In the genomic region with DNA sequence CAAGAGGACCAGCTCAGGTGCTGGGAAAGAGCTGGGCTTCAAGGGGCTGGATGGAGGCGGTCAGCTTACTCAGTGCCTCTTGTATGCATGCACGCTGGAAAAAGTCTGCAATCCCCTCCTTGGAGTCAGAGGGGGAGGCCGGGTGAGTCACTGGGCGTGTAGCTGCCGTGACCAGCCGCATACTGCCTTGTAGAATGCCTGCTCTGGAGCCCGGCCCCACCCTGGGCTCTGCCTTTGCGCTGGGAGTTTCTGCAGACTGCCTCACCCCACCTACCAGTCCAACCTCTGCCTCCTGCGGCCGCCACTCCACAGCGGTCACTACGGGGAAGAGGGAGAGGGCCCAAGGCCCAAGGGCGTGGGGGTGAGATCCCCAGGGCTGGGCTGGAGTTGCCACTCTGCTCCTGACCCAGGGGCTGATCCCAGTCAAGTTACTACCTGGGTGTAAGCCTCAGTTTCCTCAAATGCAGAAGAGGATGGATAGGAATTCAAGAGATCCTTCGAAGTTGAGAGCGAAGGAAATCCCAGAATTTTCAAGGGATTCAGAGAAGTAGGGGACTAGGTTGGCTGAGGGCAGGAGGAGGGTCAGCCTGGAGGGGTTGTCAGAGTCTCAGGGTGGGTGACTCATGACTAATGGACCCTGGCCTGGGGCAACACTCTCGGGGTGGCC, we compare ENCODE assay signal across 9 cellular contexts. TPM values are rescaled to one million over a fixed set of nuclear protein-coding genes. Genes with fewer than 3 reads are reported as not detected.
DNase-seq lines count a peak whose midpoint lies in the region; ATAC-seq, FAIRE-seq and TF ChIP-seq lines count a peak whose summit lies in the region.
"Had no signal": no experiment of that assay in that cellular context is flagged by ENCODE, and none has a peak within 500 bp of the region (broad histone marks: within the 10 kb centered on the region; RNA-seq: fewer than 3 reads in every experiment).

No MANE protein-coding gene starts in this region.

- no peaks in the 10 kb centered on the region for H3K27me3 ChIP-seq in hepatocyte
- no peaks in the 10 kb centered on the region for H3K27me3 ChIP-seq in smooth muscle cell (ENCODE audit: low read depth)

- H3F3A ChIP-seq in smooth muscle cell (ENCODE audit: low read depth) = peaks cover 17% of the 10 kb centered on the region

- H3K36me3 ChIP-seq in HEK293 (ENCODE audit: control insufficient read depth in 2 of 2, insufficient read depth in 1 of 2, low read length in 2 of 2) (no peaks in the 10 kb centered on the region), hepatocyte (replicated peaks; ENCODE audit: insufficient read depth, low read depth) (no peaks in the 10 kb centered on the region), smooth muscle cell (ENCODE audit: low read depth) (no peaks in the 10 kb centered on the region)

- H2AFZ ChIP-seq in hepatocyte (no peak overlapping the region), smooth muscle cell (ENCODE audit: low read depth) (no peak overlapping the region)

- DNase-seq in amniotic epithelial cell (ENCODE audit: low read depth) (peak; percentile 97), hepatocyte (ENCODE audit: low spot score) (peak; percentile 95), smooth muscle cell (lab: John Stamatoyannopoulos, UW; ENCODE audit: unreplicated experiment) (peak; percentile 74), NCI-H748 (lab: John Stamatoyannopoulos, UW; ENCODE audit: unreplicated experiment) (no peak), KG1 (lab: John Stamatoyannopoulos, UW) (no peak), GM12891 (ENCODE audit: insufficient read length, low spot score) (no peak)

- TF ChIP-seq CTCF in HEK293 (tag by site-specific recombination; IDR thresholded peaks at IDR 0.05) (no peak), hepatocyte (IDR thresholded peaks at IDR 0.05; ENCODE audit: poor library complexity) (no peak), smooth muscle cell (IDR thresholded peaks at IDR 0.05; ENCODE audit: borderline replicate concordance, insufficient read depth, poor library complexity, severe bottlenecking) (no peak)

- H3K4me2 ChIP-seq in hepatocyte = peak overlapping the region; percentile 76
- peak overlapping the region; percentile 82 for H3K4me2 ChIP-seq in smooth muscle cell

- H3K79me2 ChIP-seq in hepatocyte (no peaks in the 10 kb centered on the region), smooth muscle cell (ENCODE audit: low read depth) (no peaks in the 10 kb centered on the region)

- ATAC-seq in HG03354 (IDR thresholded peaks at IDR 0.05; ENCODE audit: poor library complexity, severe bottlenecking, unreplicated experiment) = no peak

- H3K4me3 ChIP-seq in HEK293 (ENCODE audit: low read depth, low read length) (no peak overlapping the region), hepatocyte (no peak overlapping the region), smooth muscle cell (no peak overlapping the region)
- H3K4me3 ChIP-seq: SK-N-MC had no signal

- FAIRE-seq in GM12891 (lab: Jason Lieb, UNC) = no peak

- no peaks in the 10 kb centered on the region for H3K4me1 ChIP-seq in HEK293 (ENCODE audit: control insufficient read depth, insufficient read depth, low read length)
- H3K4me1 ChIP-seq in hepatocyte (ENCODE audit: insufficient read depth) = peaks cover 63% of the 10 kb centered on the region
- peaks cover 42% of the 10 kb centered on the region for H3K4me1 ChIP-seq in smooth muscle cell (ENCODE audit: low read depth)

- POLR2A ChIA-PET in HEK293 (lab: Yijun Ruan, JAX) = interaction anchor here (0.5 to 3.1 kb wide), 4 partner anchors 13 to 592 kb away, joined by 4 to 9 read pairs (median 5); partner anchors contain the start of gene TPCN2

- TF ChIP-seq POLR2A in GM12891 (IDR thresholded peaks at IDR 0.05; ENCODE audit: low read depth, low read length) = no peak

- WGBS in hepatocyte (ENCODE audit: low lambda C conversion rate, missing lambda C conversion rate) = 47% methylated on average over 16 of the region's 16 CpGs
- 22% methylated on average over 15 of the region's 16 CpGs for WGBS in smooth muscle cell (ENCODE audit: low lambda C conversion rate)

- H3K9ac ChIP-seq in smooth muscle cell (ENCODE audit: low read depth) = peak overlapping the region; percentile 76

- H3K9me3 ChIP-seq in HEK293 (ENCODE audit: control insufficient read depth, insufficient read depth, low read depth, low read length) (no peaks in the 10 kb centered on the region), hepatocyte (ENCODE audit: low read depth) (no peaks in the 10 kb centered on the region), smooth muscle cell (replicated peaks; ENCODE audit: low read depth) (no peaks in the 10 kb centered on the region)

- H3K9me2 ChIP-seq in hepatocyte (replicated peaks; ENCODE audit: insufficient read depth) = no peaks in the 10 kb centered on the region

- H3K27ac ChIP-seq in HEK293 (ENCODE audit: extremely low read depth, low read depth, low read length) = no peak overlapping the region
- peak overlapping the region; percentile 96 for H3K27ac ChIP-seq in hepatocyte
- H3K27ac ChIP-seq in smooth muscle cell (ENCODE audit: low read depth) = peak overlapping the region; percentile 94
- H3K27ac ChIP-seq: SK-N-MC had no signal

- H4K20me1 ChIP-seq in hepatocyte (ENCODE audit: insufficient read depth, poor library complexity, severe bottlenecking) = no peaks in the 10 kb centered on the region
- H4K20me1 ChIP-seq in smooth muscle cell (ENCODE audit: low read depth) = no peaks in the 10 kb centered on the region

- CTCF ChIA-PET in HEK293 (lab: Yijun Ruan, JAX) = interaction anchor here (1.1 kb wide), 1 partner anchor 11 kb away, joined by 4 read pairs; no protein-coding TSS in a partner anchor

TF ChIP-seq in HEK293, 187 proteins besides CTCF, POLR2A, EP300 and RAD21 (continues in another document):
- TF ChIP-seq ZBTB21 (tag by site-specific recombination; IDR thresholded peaks at IDR 0.05) (no peak), ZNF214 (tag by site-specific recombination; IDR thresholded peaks at IDR 0.05; ENCODE audit: borderline replicate concordance) (no peak), KLF10 (tag by site-specific recombination; IDR thresholded peaks at IDR 0.05) (no peak), ZNF600 (tag by site-specific recombination; IDR thresholded peaks at IDR 0.05) (peak; percentile 53; the same call in 1 of the 2 replicates), KLF7 (tag by site-specific recombination; IDR thresholded peaks at IDR 0.05; ENCODE audit: borderline replicate concordance) (no peak), ZNF211 (tag by site-specific recombination; IDR thresholded peaks at IDR 0.05; ENCODE audit: low read depth) (no peak), ZNF24 (tag by site-specific recombination; IDR thresholded peaks at IDR 0.05) (no peak), SP2 (tag by site-specific recombination; IDR thresholded peaks at IDR 0.05) (0 out of 2 replicates have a peak, but pooled peaks have one; percentile 15)

TF ChIP-seq in GM12891, 5 proteins besides CTCF, POLR2A, EP300 and RAD21:
- TF ChIP-seq SPI1 (IDR thresholded peaks at IDR 0.05; ENCODE audit: low read depth, low read length) (no peak), TAF1 (IDR thresholded peaks at IDR 0.05; ENCODE audit: low read depth, low read length) (no peak), POU2F2 (IDR thresholded peaks at IDR 0.05; ENCODE audit: low read depth, low read length) (no peak), PAX5 (IDR thresholded peaks at IDR 0.05; ENCODE audit: insufficient read depth, low read length, severe bottlenecking) (no peak), POLR2AphosphoS5 (IDR thresholded peaks at IDR 0.05; ENCODE audit: low read depth, low read length) (no peak)

RNA-seq across cellular contexts. Expression of gene MRGPRF, which starts 4.1 kb away (rescaled TPM):
- total RNA-seq in hepatocyte = 6.5 TPM in 2 replicates
- polyA plus RNA-seq in hepatocyte = 7.5 and 12.1 TPM in 2 replicates
- 6.7 and 6.8 TPM in 2 replicates for total RNA-seq in smooth muscle cell
- 17.2 and 20.1 TPM in 2 replicates for polyA plus RNA-seq in smooth muscle cell
- not detected for polyA plus RNA-seq in GM12891 (2012; ENCODE audit: low read depth, missing spikeins)

RNA-seq across cellular contexts. Expression of gene MRGPRD, which starts 28.1 kb away (rescaled TPM):
- total RNA-seq in hepatocyte (0.32 TPM in 1 of 2 replicates, not detected in the other), smooth muscle cell (not detected in 2 replicates)
- polyA plus RNA-seq in hepatocyte (not detected in 2 replicates), smooth muscle cell (0.25 TPM in 1 of 2 replicates, not detected in the other)
- not detected for polyA plus RNA-seq in GM12891 (2012; ENCODE audit: low read depth, missing spikeins)

RNA-seq across cellular contexts. Expression of gene TPCN2, which starts 39.8 kb away (rescaled TPM):
- total RNA-seq in hepatocyte = 12.9 and 16.6 TPM in 2 replicates
- polyA plus RNA-seq in hepatocyte = 18.8 and 21.3 TPM in 2 replicates
- 5.9 and 7.4 TPM in 2 replicates for total RNA-seq in smooth muscle cell
- polyA plus RNA-seq in smooth muscle cell = 10.5 and 13.6 TPM in 2 replicates
- 6.4 TPM for polyA plus RNA-seq in GM12891 (2012; ENCODE audit: low read depth, missing spikeins)

Comparison
In these comparisons a context has a peak if more than half of its experiments do, and no peak if none do; other contexts are left out.
1. DNase-seq: peak in amniotic epithelial cell (single experiment), hepatocyte (single experiment) and smooth muscle cell (single experiment); none in NCI-H748 (single experiment), KG1 (single experiment) and GM12891 (single experiment).